24 cellular contexts compared by ENCODE assay signal in the genomic region with DNA sequence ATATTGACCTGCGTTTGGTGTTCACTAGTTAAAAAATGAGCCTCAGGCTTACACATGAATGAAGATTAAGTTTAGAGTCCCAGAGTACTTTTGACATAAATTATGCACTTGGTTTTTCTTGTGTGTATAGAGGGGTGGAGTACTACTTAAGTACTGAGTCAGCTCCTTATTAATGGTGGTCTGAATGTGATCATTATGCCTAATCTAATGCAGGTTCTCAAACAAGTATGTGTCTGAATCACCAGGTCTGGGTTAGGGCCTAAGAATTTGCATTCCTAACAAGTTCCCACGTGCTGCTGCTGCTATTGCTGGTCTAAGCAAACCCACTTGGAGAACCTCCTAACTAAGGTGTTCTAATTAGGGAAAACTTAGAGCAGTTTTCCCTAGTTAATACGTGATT. TPM values are rescaled to one million over a fixed set of nuclear protein-coding genes. Genes with fewer than 3 reads are reported as not detected.
DNase-seq lines count a peak whose midpoint lies in the region; ATAC-seq, FAIRE-seq and TF ChIP-seq lines count a peak whose summit lies in the region.
"Had no signal": no experiment of that assay in that cellular context is flagged by ENCODE, and none has a peak within 500 bp of the region (broad histone marks: within the 10 kb centered on the region; RNA-seq: fewer than 3 reads in every experiment).

No MANE protein-coding gene starts in this region.

- no peaks in the 10 kb centered on the region; the same call in 1 of the 2 replicates for H3K9me1 ChIP-seq in IMR-90 (ENCODE audit: insufficient read depth, low read length)

- 0 out of 4 replicates have a peak, but pooled peaks cover 0 to 3% of the 10 kb centered on the region in 2 experiments for H3K79me1 ChIP-seq in IMR-90 (ENCODE audit: low read depth in 1 of 2, low read length in 2 of 2)

- H3K27ac Mint-ChIP-seq in chondrocyte (ENCODE audit: unreplicated experiment), result no peak overlapping the region
- H3K27ac Mint-ChIP-seq: activated CD8-positive, alpha-beta T cell treated with anti-CD3 and anti-CD28 coated beads for 36 hours; dendritic cell treated with granulocyte-macrophage colony-stimulating factor and Interleukin-4, amounts not matched to agents 40 ng/mL and 50 ng/mL, for 4 days had no signal

- no peak overlapping the region for H3K4me3 Mint-ChIP-seq in chondrocyte (ENCODE audit: unreplicated experiment)
- H3K4me3 Mint-ChIP-seq: activated CD8-positive, alpha-beta T cell treated with anti-CD3 and anti-CD28 coated beads for 36 hours; dendritic cell treated with granulocyte-macrophage colony-stimulating factor and Interleukin-4, amounts not matched to agents 40 ng/mL and 50 ng/mL, for 4 days had no signal

- H3K27ac ChIP-seq in IMR-90 (ENCODE audit: insufficient read depth, low read length) (no peak overlapping the region), left lung (no peak overlapping the region), spleen (no peak overlapping the region)
- H3K27ac ChIP-seq: cardiac muscle cell, gastrocnemius medialis, neutrophil, stomach, upper lobe of right lung had no signal

- H3K9me3 Mint-ChIP-seq in chondrocyte (ENCODE audit: low read depth), result no peaks in the 10 kb centered on the region
- H3K9me3 Mint-ChIP-seq: activated CD8-positive, alpha-beta T cell treated with anti-CD3 and anti-CD28 coated beads for 36 hours; dendritic cell treated with granulocyte-macrophage colony-stimulating factor and Interleukin-4, amounts not matched to agents 40 ng/mL and 50 ng/mL, for 4 days had no signal

- BruUV-seq in IMR-90 (replicated peaks; lab: Mats Ljungman, UMichigan), result no TSS peak

- H3K36me3 Mint-ChIP-seq in chondrocyte (ENCODE audit: low read depth), result peaks cover 8% of the 10 kb centered on the region

- no peak overlapping the region for H3K4me3 ChIP-seq in AG10803 (ENCODE audit: low read length)
- no peak overlapping the region for H3K4me3 ChIP-seq in IMR-90 (ENCODE audit: insufficient read depth, low read depth, low read length)
- H3K4me3 ChIP-seq in bronchial epithelial cell (ENCODE audit: low read depth, low read length), result no peak overlapping the region
- no peak overlapping the region for H3K4me3 ChIP-seq in left lung
- H3K4me3 ChIP-seq in BE2C (ENCODE audit: low read depth, low read length), result no peak overlapping the region
- no peak overlapping the region for H3K4me3 ChIP-seq in spleen
- H3K4me3 ChIP-seq: cardiac muscle cell, gastrocnemius medialis, HAP-1, MG63, stomach, upper lobe of right lung had no signal

- peaks cover 7% of the 10 kb centered on the region for H3K4me1 Mint-ChIP-seq in chondrocyte (ENCODE audit: low read depth)

- H2BK20ac ChIP-seq in IMR-90 (ENCODE audit: low read depth, low read length), result no peak overlapping the region

- H4K8ac ChIP-seq in IMR-90 (ENCODE audit: low read depth in 2 of 2, low read length in 2 of 2), result no peak overlapping the region

- H2AFZ ChIP-seq in IMR-90 (replicated peaks; ENCODE audit: low read length, poor library complexity), result no peak overlapping the region

- no peak overlapping the region for H3K56ac ChIP-seq in IMR-90 (ENCODE audit: extremely low read depth, insufficient read depth, low read length)

- FAIRE-seq in bronchial epithelial cell (lab: Jason Lieb, UNC), result no peak
- FAIRE-seq: GM18507, kidney had no signal

- no CpG with 5 or more reads among the region's 3 CpGs for WGBS in IMR-90 (ENCODE audit: extremely low coverage in 2 of 2, insufficient read length in 1 of 2), 2 experiments
- 80 to 94% (median 89%) methylated on average over 3 of the region's 3 CpGs for WGBS in spleen, 5 donors

- no peak overlapping the region for H3K4ac ChIP-seq in IMR-90 (ENCODE audit: low read depth, low read length)

- no peak overlapping the region for H3K4me2 ChIP-seq in IMR-90 (ENCODE audit: low read depth, low read length)

- H4K5ac ChIP-seq in IMR-90 (ENCODE audit: low read depth, low read length), result no peak overlapping the region

- dilution Hi-C loops in IMR-90 (cut with HindIII; ENCODE audit: low sequenced_read_pairs, unreplicated experiment), result no loop called here

- intact Hi-C loops in IMR-90 (cut with micrococcal nuclease), result no loop called here
- intact Hi-C loops in left lung (cut with DNase I), result loop anchor here in 1 of 2 donors (10.0 kb wide), 1 partner anchor 98 kb away; no protein-coding TSS in a partner anchor
- intact Hi-C loops in spleen (cut with DNase I; ENCODE audit: low total_unique reads), result no loop called here

- no peak overlapping the region for H2BK5ac ChIP-seq in IMR-90 (ENCODE audit: low read depth, low read length, poor library complexity, severe bottlenecking)

- no peak overlapping the region for H3K18ac ChIP-seq in IMR-90 (ENCODE audit: low read depth, low read length)

- H3K9me3 ChIP-seq in IMR-90 (ENCODE audit: control insufficient read depth, insufficient read depth, low read length) (no peaks in the 10 kb centered on the region), left lung (no peaks in the 10 kb centered on the region), BE2C (no peaks in the 10 kb centered on the region), spleen (no peaks in the 10 kb centered on the region)
- H3K9me3 ChIP-seq: gastrocnemius medialis, HAP-1, MG63, neutrophil, stomach, upper lobe of right lung had no signal

- H3K36me3 ChIP-seq in IMR-90 (ENCODE audit: control insufficient read depth, insufficient read depth, low read length) (peaks cover 27% of the 10 kb centered on the region), bronchial epithelial cell (ENCODE audit: control insufficient read depth, insufficient read depth, low read length) (peaks cover 2% of the 10 kb centered on the region), left lung (peaks cover 0 to 61% of the 10 kb centered on the region in 2 donors), BE2C (peaks cover 39% of the 10 kb centered on the region), spleen (peaks cover 0 to 74% (median 32%) of the 10 kb centered on the region in 6 donors)

- H4K20me1 ChIP-seq in IMR-90 (ENCODE audit: insufficient read depth, low read length), result no peaks in the 10 kb centered on the region; the same call in 1 of the 2 replicates

- no peak overlapping the region for H2BK120ac ChIP-seq in IMR-90 (ENCODE audit: low read depth, low read length)

- H3K27me3 ChIP-seq in IMR-90 (ENCODE audit: control insufficient read depth, insufficient read depth, low read length) (no peaks in the 10 kb centered on the region), bronchial epithelial cell (ENCODE audit: control insufficient read depth, insufficient read depth, low read length) (no peaks in the 10 kb centered on the region), left lung (no peaks in the 10 kb centered on the region), BE2C (no peaks in the 10 kb centered on the region), spleen (replicated peaks in 1 of 7) (no peaks in the 10 kb centered on the region)
- H3K27me3 ChIP-seq: cardiac muscle cell, gastrocnemius medialis, MG63, neutrophil, stomach, upper lobe of right lung had no signal

- no peak overlapping the region for H3K14ac ChIP-seq in IMR-90 (replicated peaks; ENCODE audit: low read depth, low read length)

- POLR2A ChIA-PET in IMR-90 (lab: Charles Lee; ENCODE audit: unreplicated experiment), result no interaction called here

- CTCF ChIA-PET in IMR-90 (lab: Yijun Ruan, JAX), result no interaction called here

- no peak overlapping the region for H3K9ac ChIP-seq in IMR-90 (ENCODE audit: low read depth, low read length)

- H2BK15ac ChIP-seq in IMR-90 (ENCODE audit: low read depth, low read length), result no peak overlapping the region

- no peak overlapping the region for H3K23ac ChIP-seq in IMR-90 (ENCODE audit: low read depth, low read length)

- no peak for TF ChIP-seq CTCF in AG10803 (conservative IDR thresholded peaks at IDR 0.05; ENCODE audit: low read length)
- TF ChIP-seq CTCF in IMR-90 (conservative IDR thresholded peaks at IDR 0.05; ENCODE audit: low read depth, low read length), result no peak
- TF ChIP-seq CTCF in bronchial epithelial cell (IDR thresholded peaks at IDR 0.05; ENCODE audit: insufficient read depth, low read length, severe bottlenecking), result no peak
- TF ChIP-seq CTCF in left lung (IDR thresholded peaks at IDR 0.05), result no peak
- no peak for TF ChIP-seq CTCF in BE2C (IDR thresholded peaks at IDR 0.05; ENCODE audit: low read depth, low read length)
- TF ChIP-seq CTCF in spleen (IDR thresholded peaks at IDR 0.05 in 8 of 11, conservative IDR thresholded peaks at IDR 0.05 in 3 of 11), result no peak
- TF ChIP-seq CTCF in chondrocyte (IDR thresholded peaks at IDR 0.05), result no peak

- ATAC-seq in IMR-90 (ENCODE audit: low read depth) (no peak), left lung (peak; percentile 90)
- ATAC-seq: activated CD8-positive, alpha-beta T cell treated with anti-CD3 and anti-CD28 coated beads for 36 hours; gastrocnemius medialis; upper lobe of right lung had no signal

- H3K4me1 ChIP-seq in IMR-90 (ENCODE audit: control insufficient read depth, insufficient read depth, low read length) (no peaks in the 10 kb centered on the region), left lung (no peaks in the 10 kb centered on the region), BE2C (no peaks in the 10 kb centered on the region), spleen (no peaks in the 10 kb centered on the region)
- H3K4me1 ChIP-seq: gastrocnemius medialis, HAP-1, stomach, upper lobe of right lung had no signal

- peak; percentile 72 for DNase-seq in AG10803 (ENCODE audit: low read depth)
- DNase-seq in IMR-90, result peak; percentile 67
- peak; percentile 93 for DNase-seq in bronchial epithelial cell (ENCODE audit: low read depth)
- DNase-seq in left lung, result no peak
- DNase-seq in BE2C, result no peak
- DNase-seq in NK-92 treated with Interleukin-12 subunit alpha and Interleukin-12 subunit beta, amount 100 ng/mL, for 24 hours (lab: John Stamatoyannopoulos, UW), result no peak
- no peak for DNase-seq in spleen
- DNase-seq in chondrocyte (ENCODE audit: low spot score), result no peak
- DNase-seq: activated CD4-positive, CD25-positive, alpha-beta regulatory T cell treated with anti-CD3 and anti-CD28 coated beads, Interleukin-2, amount 50 U/mL, for 72 hours; activated CD8-positive, alpha-beta T cell treated with anti-CD3 and anti-CD28 coated beads for 36 hours; activated gamma-delta T cell treated with Interleukin-2 at 50 U/mL for 16 hours; activated T-cell treated with anti-CD3 and anti-CD28 coated beads for 4 hours; gastrocnemius medialis; kidney; MG63; NCI-H1436 treated with DMSO at 0.1 percent for 48 hours; NCI-H524; stomach; upper lobe of right lung had no signal

- in situ Hi-C loops in IMR-90 (cut with MboI; ENCODE audit: low sequenced_read_pairs), result no loop called here

- TF ChIP-seq POLR2A in IMR-90 (IDR thresholded peaks at IDR 0.05; ENCODE audit: low read depth, low read length) (no peak), spleen (IDR thresholded peaks at IDR 0.05) (no peak)

- TF ChIP-seq RAD21 in IMR-90 (IDR thresholded peaks at IDR 0.05; ENCODE audit: low read length), result no peak

- no peak overlapping the region for H4K91ac ChIP-seq in IMR-90 (ENCODE audit: insufficient read depth, low read depth, low read length)

- no peaks in the 10 kb centered on the region for H3K27me3 Mint-ChIP-seq in chondrocyte (ENCODE audit: low read depth)
- H3K27me3 Mint-ChIP-seq: activated CD8-positive, alpha-beta T cell treated with anti-CD3 and anti-CD28 coated beads for 36 hours; dendritic cell treated with granulocyte-macrophage colony-stimulating factor and Interleukin-4, amounts not matched to agents 40 ng/mL and 50 ng/mL, for 4 days had no signal

- no peak overlapping the region for H2AK9ac ChIP-seq in IMR-90 (replicated peaks; ENCODE audit: low read depth, low read length, poor library complexity)

- no peak overlapping the region for H2AK5ac ChIP-seq in IMR-90 (ENCODE audit: low read depth, low read length)

RNA-seq across cellular contexts. Expression of a gene that starts 30.7 kb away (rescaled TPM):
- total RNA-seq in IMR-90 (2012; rRNA removed) (under 0.01 and 0.18 TPM in 2 replicates), bronchial epithelial cell (under 0.01 TPM in 1 of 2 replicates, not detected in the other), left lung (1 to 10 TPM; 1.1 to 3.5 TPM), spleen (1 to 10 TPM in 1 of 7 donors, under 1 TPM in 5, not detected in 1; 0.11 to 2.2 (median 0.80) TPM), chondrocyte (0.97 to 1.9 TPM (median 1.1 TPM) in 3 replicates)
- polyA plus RNA-seq in IMR-90 (2012; rRNA removed) (0.03 TPM in 1 of 2 replicates, not detected in the other), spleen (under 1 TPM; 0.26 to 0.29 (median 0.28) TPM)
- polyA plus RNA-seq in IMR-90 (2012; cell fraction: cytosol; rRNA removed), result not detected in 2 replicates
- 0.02 TPM in 1 of 2 replicates, not detected in the other for polyA plus RNA-seq in IMR-90 (2012; cell fraction: nucleus; rRNA removed; ENCODE audit: low replicate concordance)
- not detected for polyA plus RNA-seq in BE2C (2012; ENCODE audit: insufficient read depth, insufficient read length, low read depth)

Comparison
In these comparisons a context has a peak if more than half of its experiments do, and no peak if none do; other contexts are left out.
1. DNase-seq: peak in AG10803 (single experiment), IMR-90 (single experiment) and bronchial epithelial cell (single experiment); none in left lung (0 of 2), BE2C (single experiment), NK-92 treated with Interleukin-12 subunit alpha and Interleukin-12 subunit beta, amount 100 ng/mL, for 24 hours (single experiment), spleen (single experiment) and chondrocyte (single experiment).